1 cellular context compared by ENCODE assay signal in genomic region chr1:20486457-20487235, GRCh38.
A peak's percentile ranks its signal among the peaks of the same experiment; 100 is the strongest.
TF ChIP-seq lines count a peak whose summit lies in the region.

No MANE protein-coding gene starts in this region.

TF ChIP-seq in HepG2, 621 proteins besides CTCF, POLR2A, EP300 and RAD21 (continued from another document and continues in another):
- TF ChIP-seq, protein P1, sequence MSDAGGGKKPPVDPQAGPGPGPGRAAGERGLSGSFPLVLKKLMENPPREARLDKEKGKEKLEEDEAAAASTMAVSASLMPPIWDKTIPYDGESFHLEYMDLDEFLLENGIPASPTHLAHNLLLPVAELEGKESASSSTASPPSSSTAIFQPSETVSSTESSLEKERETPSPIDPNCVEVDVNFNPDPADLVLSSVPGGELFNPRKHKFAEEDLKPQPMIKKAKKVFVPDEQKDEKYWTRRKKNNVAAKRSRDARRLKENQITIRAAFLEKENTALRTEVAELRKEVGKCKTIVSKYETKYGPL (CRISPR knock-in tag; IDR thresholded peaks at IDR 0.05): no peak
- TF ChIP-seq CREM (IDR thresholded peaks at IDR 0.05): no peak
- TF ChIP-seq CREM (CRISPR knock-in tag; IDR thresholded peaks at IDR 0.05): no peak
- TF ChIP-seq MXD1 (CRISPR knock-in tag; IDR thresholded peaks at IDR 0.05): peak; percentile 84
- no peak for TF ChIP-seq MBNL3 (CRISPR knock-in tag; conservative IDR thresholded peaks at IDR 0.05)
- peak; percentile 58; the same call in 1 of the 2 replicates for TF ChIP-seq MXD4 (CRISPR knock-in tag; IDR thresholded peaks at IDR 0.05)
- peak; percentile 93 for TF ChIP-seq UBTF (CRISPR knock-in tag; IDR thresholded peaks at IDR 0.05)
- TF ChIP-seq NFKBIZ (CRISPR knock-in tag; IDR thresholded peaks at IDR 0.05): peak; percentile 22; the same call in 1 of the 2 replicates
- no peak for TF ChIP-seq HMGA1 (CRISPR knock-in tag; conservative IDR thresholded peaks at IDR 0.05)
- TF ChIP-seq NCOR1 (IDR thresholded peaks at IDR 0.05; ENCODE audit: borderline replicate concordance, low read length): no peak
- TF ChIP-seq ZNF607 (CRISPR knock-in tag; IDR thresholded peaks at IDR 0.05; ENCODE audit: borderline replicate concordance): no peak
- TF ChIP-seq, protein P2, sequence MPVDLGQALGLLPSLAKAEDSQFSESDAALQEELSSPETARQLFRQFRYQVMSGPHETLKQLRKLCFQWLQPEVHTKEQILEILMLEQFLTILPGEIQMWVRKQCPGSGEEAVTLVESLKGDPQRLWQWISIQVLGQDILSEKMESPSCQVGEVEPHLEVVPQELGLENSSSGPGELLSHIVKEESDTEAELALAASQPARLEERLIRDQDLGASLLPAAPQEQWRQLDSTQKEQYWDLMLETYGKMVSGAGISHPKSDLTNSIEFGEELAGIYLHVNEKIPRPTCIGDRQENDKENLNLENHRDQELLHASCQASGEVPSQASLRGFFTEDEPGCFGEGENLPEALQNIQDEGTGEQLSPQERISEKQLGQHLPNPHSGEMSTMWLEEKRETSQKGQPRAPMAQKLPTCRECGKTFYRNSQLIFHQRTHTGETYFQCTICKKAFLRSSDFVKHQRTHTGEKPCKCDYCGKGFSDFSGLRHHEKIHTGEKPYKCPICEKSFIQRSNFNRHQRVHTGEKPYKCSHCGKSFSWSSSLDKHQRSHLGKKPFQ (CRISPR knock-in tag; IDR thresholded peaks at IDR 0.05; ENCODE audit: insufficient replicate concordance): peak; percentile 84
- TF ChIP-seq NR2F1 (CRISPR knock-in tag; IDR thresholded peaks at IDR 0.05): no peak
- TF ChIP-seq ZNF282 (IDR thresholded peaks at IDR 0.05; ENCODE audit: partially characterized antibody): no peak
- no peak for TF ChIP-seq SRSF4 (IDR thresholded peaks at IDR 0.05; ENCODE audit: low read depth, low read length, poor library complexity, severe bottlenecking)
- no peak for TF ChIP-seq ZNF468 (CRISPR knock-in tag; IDR thresholded peaks at IDR 0.05)
- TF ChIP-seq, protein P3, sequence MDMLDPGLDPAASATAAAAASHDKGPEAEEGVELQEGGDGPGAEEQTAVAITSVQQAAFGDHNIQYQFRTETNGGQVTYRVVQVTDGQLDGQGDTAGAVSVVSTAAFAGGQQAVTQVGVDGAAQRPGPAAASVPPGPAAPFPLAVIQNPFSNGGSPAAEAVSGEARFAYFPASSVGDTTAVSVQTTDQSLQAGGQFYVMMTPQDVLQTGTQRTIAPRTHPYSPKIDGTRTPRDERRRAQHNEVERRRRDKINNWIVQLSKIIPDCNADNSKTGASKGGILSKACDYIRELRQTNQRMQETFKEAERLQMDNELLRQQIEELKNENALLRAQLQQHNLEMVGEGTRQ (IDR thresholded peaks at IDR 0.05; ENCODE audit: low read depth, low read length): no peak
- TF ChIP-seq, protein P3 (CRISPR knock-in tag; IDR thresholded peaks at IDR 0.05; ENCODE audit: borderline replicate concordance): no peak
- peak; percentile 95 for TF ChIP-seq PCBP1 (IDR thresholded peaks at IDR 0.05; ENCODE audit: borderline replicate concordance, low read depth, low read length)
- TF ChIP-seq SIN3B (IDR thresholded peaks at IDR 0.05; ENCODE audit: low read length): no peak
- no peak; the same call in 1 of the 2 replicates for TF ChIP-seq ZSCAN29 (CRISPR knock-in tag; conservative IDR thresholded peaks at IDR 0.05)
- TF ChIP-seq ZFP62 (CRISPR knock-in tag; IDR thresholded peaks at IDR 0.05): no peak
- TF ChIP-seq ZNF7 (CRISPR knock-in tag; IDR thresholded peaks at IDR 0.05): no peak
- TF ChIP-seq SAP130 (CRISPR knock-in tag; IDR thresholded peaks at IDR 0.05; ENCODE audit: low read depth): peak; percentile 77
- no peak for TF ChIP-seq TBP (CRISPR knock-in tag; IDR thresholded peaks at IDR 0.05)
- no peak; the same call in 1 of the 2 replicates for TF ChIP-seq BCL6 (CRISPR knock-in tag; IDR thresholded peaks at IDR 0.05)
- peak; percentile 90 for TF ChIP-seq ZNF740 (CRISPR knock-in tag; IDR thresholded peaks at IDR 0.05)
- TF ChIP-seq ZNF564 (CRISPR knock-in tag; IDR thresholded peaks at IDR 0.05): peak; percentile 76; the same call in 1 of the 2 replicates
- TF ChIP-seq AGO1 (IDR thresholded peaks at IDR 0.05; ENCODE audit: low read depth, low read length, poor library complexity, severe bottlenecking): no peak
- TF ChIP-seq KDM5A (IDR thresholded peaks at IDR 0.05; ENCODE audit: borderline replicate concordance, low read length): no peak; the same call in 1 of the 2 replicates
- no peak for TF ChIP-seq ZNF841 (CRISPR knock-in tag; IDR thresholded peaks at IDR 0.05; ENCODE audit: borderline replicate concordance)
- TF ChIP-seq POLR2AphosphoS2 (IDR thresholded peaks at IDR 0.05; ENCODE audit: low read depth, low read length): no peak
- TF ChIP-seq REL (CRISPR knock-in tag; conservative IDR thresholded peaks at IDR 0.05): no peak
- TF ChIP-seq ZC3H13 (CRISPR knock-in tag; IDR thresholded peaks at IDR 0.05): peak; percentile 46; the same call in 1 of the 2 replicates
- TF ChIP-seq, protein P4, sequence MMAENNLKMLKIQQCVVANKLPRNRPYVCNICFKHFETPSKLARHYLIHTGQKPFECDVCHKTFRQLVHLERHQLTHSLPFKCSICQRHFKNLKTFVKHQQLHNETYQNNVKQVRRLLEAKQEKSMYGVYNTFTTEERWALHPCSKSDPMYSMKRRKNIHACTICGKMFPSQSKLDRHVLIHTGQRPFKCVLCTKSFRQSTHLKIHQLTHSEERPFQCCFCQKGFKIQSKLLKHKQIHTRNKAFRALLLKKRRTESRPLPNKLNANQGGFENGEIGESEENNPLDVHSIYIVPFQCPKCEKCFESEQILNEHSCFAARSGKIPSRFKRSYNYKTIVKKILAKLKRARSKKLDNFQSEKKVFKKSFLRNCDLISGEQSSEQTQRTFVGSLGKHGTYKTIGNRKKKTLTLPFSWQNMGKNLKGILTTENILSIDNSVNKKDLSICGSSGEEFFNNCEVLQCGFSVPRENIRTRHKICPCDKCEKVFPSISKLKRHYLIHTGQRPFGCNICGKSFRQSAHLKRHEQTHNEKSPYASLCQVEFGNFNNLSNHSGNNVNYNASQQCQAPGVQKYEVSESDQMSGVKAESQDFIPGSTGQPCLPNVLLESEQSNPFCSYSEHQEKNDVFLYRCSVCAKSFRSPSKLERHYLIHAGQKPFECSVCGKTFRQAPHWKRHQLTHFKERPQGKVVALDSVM (CRISPR knock-in tag; IDR thresholded peaks at IDR 0.05): peak; percentile 90
- TF ChIP-seq SMAD3 (CRISPR knock-in tag; IDR thresholded peaks at IDR 0.05): 0 out of 2 replicates have a peak, but pooled peaks have one; percentile 13
- peak; percentile 87; the same call in 1 of the 2 replicates for TF ChIP-seq ZFP91 (CRISPR knock-in tag; IDR thresholded peaks at IDR 0.05; ENCODE audit: borderline replicate concordance)
- TF ChIP-seq, protein P5, sequence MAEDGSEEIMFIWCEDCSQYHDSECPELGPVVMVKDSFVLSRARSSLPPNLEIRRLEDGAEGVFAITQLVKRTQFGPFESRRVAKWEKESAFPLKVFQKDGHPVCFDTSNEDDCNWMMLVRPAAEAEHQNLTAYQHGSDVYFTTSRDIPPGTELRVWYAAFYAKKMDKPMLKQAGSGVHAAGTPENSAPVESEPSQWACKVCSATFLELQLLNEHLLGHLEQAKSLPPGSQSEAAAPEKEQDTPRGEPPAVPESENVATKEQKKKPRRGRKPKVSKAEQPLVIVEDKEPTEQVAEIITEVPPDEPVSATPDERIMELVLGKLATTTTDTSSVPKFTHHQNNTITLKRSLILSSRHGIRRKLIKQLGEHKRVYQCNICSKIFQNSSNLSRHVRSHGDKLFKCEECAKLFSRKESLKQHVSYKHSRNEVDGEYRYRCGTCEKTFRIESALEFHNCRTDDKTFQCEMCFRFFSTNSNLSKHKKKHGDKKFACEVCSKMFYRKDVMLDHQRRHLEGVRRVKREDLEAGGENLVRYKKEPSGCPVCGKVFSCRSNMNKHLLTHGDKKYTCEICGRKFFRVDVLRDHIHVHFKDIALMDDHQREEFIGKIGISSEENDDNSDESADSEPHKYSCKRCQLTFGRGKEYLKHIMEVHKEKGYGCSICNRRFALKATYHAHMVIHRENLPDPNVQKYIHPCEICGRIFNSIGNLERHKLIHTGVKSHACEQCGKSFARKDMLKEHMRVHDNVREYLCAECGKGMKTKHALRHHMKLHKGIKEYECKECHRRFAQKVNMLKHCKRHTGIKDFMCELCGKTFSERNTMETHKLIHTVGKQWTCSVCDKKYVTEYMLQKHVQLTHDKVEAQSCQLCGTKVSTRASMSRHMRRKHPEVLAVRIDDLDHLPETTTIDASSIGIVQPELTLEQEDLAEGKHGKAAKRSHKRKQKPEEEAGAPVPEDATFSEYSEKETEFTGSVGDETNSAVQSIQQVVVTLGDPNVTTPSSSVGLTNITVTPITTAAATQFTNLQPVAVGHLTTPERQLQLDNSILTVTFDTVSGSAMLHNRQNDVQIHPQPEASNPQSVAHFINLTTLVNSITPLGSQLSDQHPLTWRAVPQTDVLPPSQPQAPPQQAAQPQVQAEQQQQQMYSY (CRISPR knock-in tag; IDR thresholded peaks at IDR 0.05): 0 out of 2 replicates have a peak, but pooled peaks have one; percentile 30
- peak; percentile 69; the same call in 1 of the 2 replicates for TF ChIP-seq THAP9 (CRISPR knock-in tag; IDR thresholded peaks at IDR 0.05; ENCODE audit: borderline replicate concordance)
- no peak for TF ChIP-seq CEBPB (IDR thresholded peaks at IDR 0.05; ENCODE audit: borderline replicate concordance, low read depth, low read length)
- TF ChIP-seq NR2F6 (IDR thresholded peaks at IDR 0.05): 0 out of 2 replicates have a peak, but pooled peaks have one; percentile 26
- TF ChIP-seq NR2F6 (CRISPR knock-in tag; IDR thresholded peaks at IDR 0.05): peak; percentile 13; the same call in 1 of the 2 replicates
- TF ChIP-seq ZNF431 (CRISPR knock-in tag; IDR thresholded peaks at IDR 0.05; ENCODE audit: borderline replicate concordance, low read depth): 0 out of 2 replicates have a peak, but pooled peaks have one; percentile 62
